ENCODE assay signal across 10 cellular contexts in genomic region chr4:168853770-168854169, GRCh38.
DNase-seq lines count a peak whose midpoint lies in the region; ATAC-seq lines count a peak whose summit lies in the region.
"Had no signal": no experiment of that assay in that cellular context is flagged by ENCODE, and none has a peak within 500 bp of the region (broad histone marks: within the 10 kb centered on the region; RNA-seq: fewer than 3 reads in every experiment).

No MANE protein-coding gene starts in this region.

- ATAC-seq in GM19452 (IDR thresholded peaks at IDR 0.05; ENCODE audit: unreplicated experiment) = peak; percentile 45
- ATAC-seq in HG03196 (IDR thresholded peaks at IDR 0.05; ENCODE audit: unreplicated experiment) = peak; percentile 35

- no peaks in the 10 kb centered on the region for H3K27me3 ChIP-seq in BLaER1 treated with 17β-estradiol and CSF1 and Interleukin-3, amounts not matched to agents 10 nM and 100 nM
- H3K27me3 ChIP-seq: right lobe of liver had no signal

- no peaks in the 10 kb centered on the region; a peak in 1 of 22 replicates for H4K20me1 ChIP-seq in BLaER1 treated with 17β-estradiol and CSF1 and Interleukin-3, amounts not matched to agents 10 nM and 100 nM

- H3K27ac Mint-ChIP-seq in immature natural killer cell = peak overlapping the region in 4 of 6 donors; percentile 18 to 58 (median 40)
- H3K27ac Mint-ChIP-seq: activated naive CD4-positive, alpha-beta T cell treated with anti-CD3 and anti-CD28 coated beads for 36 hours had no signal

- H3K9ac ChIP-seq in BLaER1 treated with 17β-estradiol and CSF1 and Interleukin-3, amounts not matched to agents 10 nM and 100 nM = no peak overlapping the region

- peaks cover 0 to 2% (median 0%) of the 10 kb centered on the region in 3 donors for H3K27me3 Mint-ChIP-seq in immature natural killer cell (ENCODE audit: low read depth in 3 of 3)

- peaks cover 18 to 42% of the 10 kb centered on the region in 2 donors for H3K4me1 Mint-ChIP-seq in immature natural killer cell

- H3K4me2 ChIP-seq in BLaER1 treated with 17β-estradiol and CSF1 and Interleukin-3, amounts not matched to agents 10 nM and 100 nM = peak overlapping the region; percentile 35 to 75 (median 58); a peak in 21 of 22 replicates

- no peak overlapping the region for H3K4me3 ChIP-seq in BLaER1 treated with 17β-estradiol and CSF1 and Interleukin-3, amounts not matched to agents 10 nM and 100 nM
- H3K4me3 ChIP-seq: right lobe of liver had no signal

- H3K36me3 ChIP-seq in BLaER1 treated with 17β-estradiol and CSF1 and Interleukin-3, amounts not matched to agents 10 nM and 100 nM = peaks cover 0 to 5% (median 0%) of the 10 kb centered on the region in 11 experiments; a peak in 1 of 22 replicates
- H3K36me3 ChIP-seq: right lobe of liver had no signal

- H3K36me3 Mint-ChIP-seq in immature natural killer cell = peaks cover 0 to 3% (median 0%) of the 10 kb centered on the region in 3 donors

- peak overlapping the region in 3 of 5 donors; percentile 15 to 34 (median 17) for H3K4me3 Mint-ChIP-seq in immature natural killer cell
- H3K4me3 Mint-ChIP-seq: activated naive CD4-positive, alpha-beta T cell treated with anti-CD3 and anti-CD28 coated beads for 36 hours had no signal

- peaks cover 0 to 8% (median 0%) of the 10 kb centered on the region in 11 experiments; a peak in 1 of 22 replicates for H3K9me3 ChIP-seq in BLaER1 treated with 17β-estradiol and CSF1 and Interleukin-3, amounts not matched to agents 10 nM and 100 nM (replicated peaks in 1 of 11)
- H3K9me3 ChIP-seq: right lobe of liver had no signal

- H3K9me3 Mint-ChIP-seq in immature natural killer cell = no peaks in the 10 kb centered on the region
- H3K9me3 Mint-ChIP-seq: activated naive CD4-positive, alpha-beta T cell treated with anti-CD3 and anti-CD28 coated beads for 36 hours had no signal

- peak overlapping the region in 3 of 11 experiments; percentile 14 to 18 (median 15); a peak in 1 of 22 replicates for H3K27ac ChIP-seq in BLaER1 treated with 17β-estradiol and CSF1 and Interleukin-3, amounts not matched to agents 10 nM and 100 nM
- H3K27ac ChIP-seq: right lobe of liver had no signal

- DNase-seq in immature natural killer cell = no peak
- no peak for DNase-seq in stimulated activated naive CD4-positive, alpha-beta T cell treated with Interleukin-2 at 50 U/mL for 16 hours (lab: John Stamatoyannopoulos, UW)
- DNase-seq in Kasumi-1 (lab: John Stamatoyannopoulos, UW) = no peak
- no peak for DNase-seq in NCI-H82 treated with DMSO at 0.1 percent for 48 hours (lab: John Stamatoyannopoulos, UW; ENCODE audit: unreplicated experiment)
- DNase-seq in H4 (ENCODE audit: low spot score) = no peak
- DNase-seq: activated naive CD4-positive, alpha-beta T cell treated with anti-CD3 and anti-CD28 coated beads for 36 hours; right lobe of liver had no signal

- peaks cover 16 to 32% (median 21%) of the 10 kb centered on the region in 10 experiments for H3K4me1 ChIP-seq in BLaER1 treated with 17β-estradiol and CSF1 and Interleukin-3, amounts not matched to agents 10 nM and 100 nM
